In the genomic region with DNA sequence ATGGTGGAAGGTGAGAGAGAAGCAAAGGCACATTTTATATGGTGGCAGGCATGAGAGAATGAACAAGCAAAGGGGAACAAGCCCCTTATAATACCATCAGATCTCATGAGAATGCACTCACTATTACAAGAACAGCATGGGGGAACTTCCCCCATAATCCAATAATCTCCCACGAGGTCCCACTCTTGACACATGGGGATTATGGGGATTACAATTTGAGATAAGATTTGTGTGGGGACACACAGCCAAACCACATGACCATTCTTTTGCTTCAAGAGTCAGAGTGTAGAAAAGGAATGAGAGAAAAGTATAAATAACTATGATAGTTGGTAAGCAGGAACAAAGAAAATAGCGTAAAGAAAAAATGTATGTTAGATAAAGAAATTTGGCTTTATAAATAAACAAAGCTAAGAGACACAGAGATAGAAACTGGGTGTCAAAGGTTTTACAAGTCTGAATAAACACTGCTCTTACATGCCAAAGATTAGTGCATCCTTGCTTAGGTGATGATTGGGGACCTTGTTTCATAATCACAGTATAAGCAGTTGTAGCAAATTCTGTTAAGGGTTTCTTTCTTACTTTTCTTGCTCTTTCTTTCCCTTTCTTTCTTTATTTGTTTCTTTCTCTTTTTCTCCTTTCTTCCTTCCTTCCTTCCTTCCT, we compare ENCODE assay signal across 21 cellular contexts.
"Had no signal": no experiment of that assay in that cellular context is flagged by ENCODE, and none has a peak within 500 bp of the region (broad histone marks: within the 10 kb centered on the region; RNA-seq: fewer than 3 reads in every experiment).

No MANE protein-coding gene starts in this region.

- DNase-seq: KBM-7, MV-4-11, NCI-H1048, NCI-H1105, NCI-H1417, NCI-H1436 treated with DMSO at 0.1 percent for 48 hours, NCI-H1694, NCI-H187 treated with DMSO at 0.1 percent for 48 hours, NCI-H2029 treated with DMSO at 0.1 percent for 48 hours, NCI-H2171 treated with DMSO at 0.1 percent for 48 hours, NCI-H345, NCI-H446 treated with DMSO at 0.1 percent for 48 hours, NCI-H510A treated with DMSO at 0.1 percent for 48 hours, NCI-H526, Right ventricle myocardium superior, RPMI8226, T-helper 1 cell had no signal

- FAIRE-seq: HTR-8/SVneo, RCC 7860 had no signal

- ATAC-seq: SK-N-SH treated with all-trans-retinoic acid at 6 μM for 48 hours had no signal

- H3K27ac ChIP-seq: HL-60 had no signal
